ENCODE assay signal across 9 cellular contexts in the genomic region with DNA sequence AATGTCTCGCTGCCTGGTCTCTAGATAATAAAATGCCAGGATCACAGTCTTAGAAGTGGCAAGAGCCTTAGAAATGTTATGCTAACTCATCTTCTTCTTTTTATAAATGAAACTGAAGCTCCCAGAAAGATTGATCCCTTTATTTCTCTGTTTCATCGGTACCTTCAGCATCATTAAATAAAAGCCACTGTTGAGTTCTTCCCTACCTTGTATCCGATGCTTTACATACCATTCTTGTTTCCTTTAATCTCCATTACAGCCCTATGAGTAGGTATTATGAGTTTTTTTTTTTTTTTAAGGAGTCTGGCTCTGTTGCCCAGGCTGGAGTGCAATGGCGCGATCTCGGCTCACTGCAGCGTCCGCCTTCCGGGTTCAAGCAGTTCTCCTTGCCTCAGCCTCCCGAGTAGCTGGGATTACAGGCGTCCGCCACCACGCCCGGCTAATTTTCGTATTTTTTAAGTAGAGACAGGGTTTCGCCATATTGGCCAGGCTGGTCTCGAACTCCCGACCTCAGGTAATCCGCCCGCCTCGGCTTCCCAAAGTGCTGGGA. TPM values are rescaled to one million over a fixed set of nuclear protein-coding genes. Genes with fewer than 3 reads are reported as not detected.
DNase-seq lines count a peak whose midpoint lies in the region; ATAC-seq and TF ChIP-seq lines count a peak whose summit lies in the region.
"Had no signal": no experiment of that assay in that cellular context is flagged by ENCODE, and none has a peak within 500 bp of the region (broad histone marks: within the 10 kb centered on the region; RNA-seq: fewer than 3 reads in every experiment).

No MANE protein-coding gene starts in this region.

- peak overlapping the region; percentile 99 for H2AFZ ChIP-seq in parathyroid adenoma

- peak overlapping the region; percentile 70 for H3K27ac ChIP-seq in CD8-positive, alpha-beta memory T cell (ENCODE audit: low read depth, low read length)
- H3K27ac ChIP-seq in RWPE1 (peak overlapping the region; percentile 76), parathyroid adenoma (peak overlapping the region; percentile 75)

- H3K4me2 ChIP-seq in parathyroid adenoma (ENCODE audit: low read length), result peak overlapping the region; percentile 94

- no peak for ATAC-seq in GM21717 (IDR thresholded peaks at IDR 0.05; ENCODE audit: unreplicated experiment)
- no peak for ATAC-seq in HG02884 (IDR thresholded peaks at IDR 0.05; ENCODE audit: unreplicated experiment)
- no peak for ATAC-seq in GM18907 (IDR thresholded peaks at IDR 0.05; ENCODE audit: unreplicated experiment)

- DNase-seq in CD8-positive, alpha-beta memory T cell, result no peak
- DNase-seq in RWPE1 (ENCODE audit: low spot score) (no peak), epithelial cell of proximal tubule (ENCODE audit: low read depth) (no peak)
- DNase-seq in activated CD8-positive, alpha-beta memory T cell treated with anti-CD3 and anti-CD28 coated beads, Interleukin-2, amount 50 U/mL, for 48 hours, result no peak

- H3K36me3 Mint-ChIP-seq in CD8-positive, alpha-beta memory T cell, result peaks cover 0 to 16% (median 3%) of the 10 kb centered on the region in 3 donors

- peak overlapping the region in 7 of 8 donors; percentile 74 to 93 (median 90) for H3K27ac Mint-ChIP-seq in CD8-positive, alpha-beta memory T cell

- H3K9me3 ChIP-seq in CD8-positive, alpha-beta memory T cell (ENCODE audit: low read length), result no peaks in the 10 kb centered on the region
- no peaks in the 10 kb centered on the region for H3K9me3 ChIP-seq in parathyroid adenoma (ENCODE audit: control insufficient read depth, low read length)

- peak overlapping the region; percentile 58 for H3K9ac ChIP-seq in parathyroid adenoma

- H3K4me3 ChIP-seq in CD8-positive, alpha-beta memory T cell (ENCODE audit: low read length), result peak overlapping the region; percentile 95
- H3K4me3 ChIP-seq in epithelial cell of proximal tubule (ENCODE audit: low read depth, low read length) (peak overlapping the region; percentile 91), parathyroid adenoma (ENCODE audit: low read depth, low read length) (peak overlapping the region; percentile 100)

- peaks cover 23 to 27% (median 25%) of the 10 kb centered on the region in 3 donors for H3K4me1 Mint-ChIP-seq in CD8-positive, alpha-beta memory T cell

- POLR2A ChIA-PET in CD8-positive, alpha-beta memory T cell (lab: Charles Lee), result interaction anchor here (1.0 kb wide), 1 partner anchor 115 kb away, joined by 3 read pairs; no protein-coding TSS in a partner anchor
- POLR2A ChIA-PET in RWPE1 (lab: Yijun Ruan, JAX; ENCODE audit: low non-redundant PET), result interaction anchor here (1.0 kb wide), 1 partner anchor 107 kb away, joined by 3 read pairs; no protein-coding TSS in a partner anchor

- peaks cover 13% of the 10 kb centered on the region for H3K4me1 ChIP-seq in CD8-positive, alpha-beta memory T cell (ENCODE audit: insufficient read depth, low read length)
- peaks cover 12% of the 10 kb centered on the region for H3K4me1 ChIP-seq in parathyroid adenoma

- peaks cover 9 to 28% of the 10 kb centered on the region in 2 donors for H3K27me3 Mint-ChIP-seq in CD8-positive, alpha-beta memory T cell

- no peaks in the 10 kb centered on the region for H3K9me3 Mint-ChIP-seq in CD8-positive, alpha-beta memory T cell

- peaks cover 10% of the 10 kb centered on the region for H3K79me2 ChIP-seq in parathyroid adenoma

- H3K36me3 ChIP-seq in CD8-positive, alpha-beta memory T cell (ENCODE audit: insufficient read depth, low read length), result no peaks in the 10 kb centered on the region
- no peaks in the 10 kb centered on the region for H3K36me3 ChIP-seq in parathyroid adenoma (ENCODE audit: control insufficient read depth, insufficient read depth, low read length)

- TF ChIP-seq CTCF in RWPE1 (conservative IDR thresholded peaks at IDR 0.05; ENCODE audit: low read depth) (no peak), epithelial cell of proximal tubule (conservative IDR thresholded peaks at IDR 0.05; ENCODE audit: low read depth, low read length) (no peak), parathyroid adenoma (IDR thresholded peaks at IDR 0.05) (no peak)

- H3K4me3 Mint-ChIP-seq in CD8-positive, alpha-beta memory T cell, result peak overlapping the region; percentile 99 to 100 (median 100)

- H3K27me3 ChIP-seq in CD8-positive, alpha-beta memory T cell (ENCODE audit: insufficient read depth, low read length, poor library complexity, severe bottlenecking), result no peaks in the 10 kb centered on the region
- no peaks in the 10 kb centered on the region for H3K27me3 ChIP-seq in parathyroid adenoma (ENCODE audit: control insufficient read depth, insufficient read depth, low read length)

- CTCF ChIA-PET in CD8-positive, alpha-beta memory T cell (lab: Charles Lee), result interaction anchor here (0.9 to 1.6 kb wide), 14 partner anchors 8 to 209 kb away, joined by 3 to 11 read pairs (median 4); partner anchors contain the start of genes EIF2B5 and PARL
- CTCF ChIA-PET in RWPE1 (lab: Yijun Ruan, JAX), result interaction anchor here (0.6 to 1.1 kb wide), 7 partner anchors 12 to 237 kb away, joined by 3 to 5 read pairs (median 3); partner anchors contain the start of gene EIF2B5

RNA-seq across cellular contexts. Expression of gene ABCC5, which starts 0.8 kb away (rescaled TPM):
- 10 to 100 TPM; 18.1 to 19.0 TPM for total RNA-seq in CD8-positive, alpha-beta memory T cell
- 9.5 TPM for polyA plus RNA-seq in CD8-positive, alpha-beta memory T cell
- 7.3 and 15.2 TPM in 2 replicates for total RNA-seq in epithelial cell of proximal tubule

RNA-seq across cellular contexts. Expression of gene HTR3D, which starts 13.0 kb away (rescaled TPM):
- not detected for total RNA-seq in CD8-positive, alpha-beta memory T cell
- not detected for polyA plus RNA-seq in CD8-positive, alpha-beta memory T cell
- not detected in 2 replicates for total RNA-seq in epithelial cell of proximal tubule
- total RNA-seq: T-helper 1 cell treated with Interleukin-12 subunit alpha and Interleukin-12 subunit beta and Interleukin-4 antibody, amounts not matched to agents 30 ng/mL and 1 ng/mL, for 36 hours had no signal

RNA-seq across cellular contexts. Expression of gene HTR3C, which starts 34.3 kb away (rescaled TPM):
- not detected for total RNA-seq in CD8-positive, alpha-beta memory T cell
- polyA plus RNA-seq in CD8-positive, alpha-beta memory T cell, result not detected
- not detected in 2 replicates for total RNA-seq in epithelial cell of proximal tubule
- total RNA-seq: T-helper 1 cell treated with Interleukin-12 subunit alpha and Interleukin-12 subunit beta and Interleukin-4 antibody, amounts not matched to agents 30 ng/mL and 1 ng/mL, for 36 hours had no signal
